22 cellular contexts compared by ENCODE assay signal in genomic region chr3:48617559-48617958, GRCh38. TPM values are rescaled to one million over a fixed set of nuclear protein-coding genes. Genes with fewer than 3 reads are reported as not detected.
A peak's percentile ranks its signal among the peaks of the same experiment; 100 is the strongest.
DNase-seq lines count a peak whose midpoint lies in the region; ATAC-seq and TF ChIP-seq lines count a peak whose summit lies in the region.
"Had no signal": no experiment of that assay in that cellular context is flagged by ENCODE, and none has a peak within 500 bp of the region (broad histone marks: within the 10 kb centered on the region; RNA-seq: fewer than 3 reads in every experiment).

No MANE protein-coding gene starts in this region.

- peaks cover 4% of the 10 kb centered on the region for H3K9me3 Mint-ChIP-seq in osteocyte (ENCODE audit: unreplicated experiment)
- H3K9me3 Mint-ChIP-seq: effector memory CD8-positive, alpha-beta T cell had no signal

- no peak for TF ChIP-seq CTCF in osteocyte (IDR thresholded peaks at IDR 0.05)

- DNase-seq in CD1c-positive myeloid dendritic cell (ENCODE audit: extremely low spot score) (peak; percentile 25), adipocyte (ENCODE audit: low read depth) (no peak), osteocyte (ENCODE audit: extremely low spot score, unreplicated experiment) (no peak), NCI-H345 treated with DMSO at 0.1 percent for 48 hours (lab: John Stamatoyannopoulos, UW; ENCODE audit: unreplicated experiment) (no peak)
- DNase-seq: activated CD4-positive, alpha-beta memory T cell treated with anti-CD3 and anti-CD28 coated beads, Interleukin-2, amount 10 ng/mL, durations not matched to agents 7 days and 5 days; activated naive CD4-positive, alpha-beta T cell; activated T-cell treated with anti-CD3 and anti-CD28 coated beads, Interleukin-2, amount 50 U/mL, for 1 hour; amygdala; caudate nucleus; DMS79; effector memory CD8-positive, alpha-beta T cell; NCI-H1694; NCI-H446; Peyer's patch; spleen; T-helper 2 cell had no signal

- H3K9ac ChIP-seq in adipocyte (ENCODE audit: low read length), result no peak overlapping the region

- peak overlapping the region; percentile 25 for H3K4me3 ChIP-seq in adipocyte (ENCODE audit: low read length)
- H3K4me3 ChIP-seq: Peyer's patch, spleen had no signal

- ATAC-seq in GM18502 (IDR thresholded peaks at IDR 0.05; ENCODE audit: poor library complexity, unreplicated experiment), result no peak
- ATAC-seq in GM19351 (IDR thresholded peaks at IDR 0.05; ENCODE audit: unreplicated experiment), result no peak
- ATAC-seq: effector memory CD8-positive, alpha-beta T cell; WTC11 had no signal

- H3K9me3 ChIP-seq in adipocyte (ENCODE audit: control insufficient read depth, low read length), result peaks cover 18% of the 10 kb centered on the region

- H3K36me3 Mint-ChIP-seq in osteocyte (ENCODE audit: unreplicated experiment), result no peaks in the 10 kb centered on the region

- H3K36me3 ChIP-seq in adipocyte (ENCODE audit: control insufficient read depth, insufficient read depth, low read length, severe bottlenecking), result no peaks in the 10 kb centered on the region
- H3K36me3 ChIP-seq: Peyer's patch, spleen had no signal

- H3K4me3 Mint-ChIP-seq in osteocyte (ENCODE audit: unreplicated experiment), result no peak overlapping the region
- H3K4me3 Mint-ChIP-seq: activated CD4-positive, alpha-beta memory T cell treated with anti-CD3 and anti-CD28 coated beads, Interleukin-2, amount 10 ng/mL, durations not matched to agents 7 days and 5 days; effector memory CD8-positive, alpha-beta T cell; WTC11 had no signal

- peak overlapping the region; percentile 94 for H3K27ac Mint-ChIP-seq in osteocyte (ENCODE audit: unreplicated experiment)
- H3K27ac Mint-ChIP-seq: activated CD4-positive, alpha-beta memory T cell treated with anti-CD3 and anti-CD28 coated beads, Interleukin-2, amount 10 ng/mL, durations not matched to agents 7 days and 5 days; effector memory CD8-positive, alpha-beta T cell; WTC11 had no signal

- H3K27me3 ChIP-seq in adipocyte (replicated peaks; ENCODE audit: control insufficient read depth, insufficient read depth, low read length), result no peaks in the 10 kb centered on the region
- H3K27me3 ChIP-seq: Peyer's patch, spleen had no signal

- H3K27me3 Mint-ChIP-seq in osteocyte (ENCODE audit: unreplicated experiment), result no peaks in the 10 kb centered on the region
- H3K27me3 Mint-ChIP-seq: activated CD4-positive, alpha-beta memory T cell treated with anti-CD3 and anti-CD28 coated beads, Interleukin-2, amount 10 ng/mL, durations not matched to agents 7 days and 5 days; effector memory CD8-positive, alpha-beta T cell had no signal

- H3K4me1 Mint-ChIP-seq in osteocyte (ENCODE audit: unreplicated experiment), result peaks cover 39% of the 10 kb centered on the region
- H3K4me1 Mint-ChIP-seq: WTC11 had no signal

- H3K4me1 ChIP-seq in adipocyte (ENCODE audit: control insufficient read depth, insufficient read depth, low read length), result peaks cover 29% of the 10 kb centered on the region
- H3K4me1 ChIP-seq: Peyer's patch had no signal

RNA-seq across cellular contexts. Expression of gene TMEM89, which starts 4.0 kb away (rescaled TPM):
- total RNA-seq in osteocyte, result not detected in 2 replicates
- total RNA-seq: activated CD4-positive, alpha-beta memory T cell treated with anti-CD3 and anti-CD28 coated beads, Interleukin-2, amount 10 ng/mL, durations not matched to agents 7 days and 5 days; fibroblast of lung; Peyer's patch; pulmonary artery endothelial cell; SK-MEL-5; spleen had no signal

RNA-seq across cellular contexts. Expression of gene UQCRC1, which starts 8.1 kb away (rescaled TPM):
- 201 and 202 TPM in 2 replicates for total RNA-seq in osteocyte

RNA-seq across cellular contexts. Expression of gene SLC26A6, which starts 17.7 kb away (rescaled TPM):
- total RNA-seq in osteocyte, result 63.8 and 66.2 TPM in 2 replicates

RNA-seq across cellular contexts. Expression of gene COL7A1, which starts 22.4 kb away (rescaled TPM):
- total RNA-seq in osteocyte, result 16.6 and 18.9 TPM in 2 replicates

RNA-seq across cellular contexts. Expression of gene CELSR3, which starts 45.1 kb away (rescaled TPM):
- total RNA-seq in osteocyte, result 7.1 and 7.4 TPM in 2 replicates
